In the genomic region with DNA sequence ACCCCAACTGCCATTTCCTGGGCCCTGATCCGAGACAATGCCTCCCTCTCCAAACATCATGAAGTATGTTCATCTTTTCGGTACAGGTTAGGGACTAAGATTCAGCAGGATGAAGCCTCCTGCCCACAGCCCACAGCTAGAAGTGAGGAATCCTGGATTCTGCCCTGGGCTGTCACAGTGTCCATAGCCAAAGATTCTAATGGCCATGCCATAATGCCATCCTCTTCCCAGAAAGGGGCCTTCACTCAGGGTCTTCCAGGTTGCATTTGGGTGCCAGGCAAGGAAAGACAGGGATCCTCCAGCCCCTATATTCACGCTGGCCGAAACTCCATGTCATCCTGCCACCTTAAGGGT, we compare ENCODE assay signal across 16 cellular contexts. TPM values are rescaled to one million over a fixed set of nuclear protein-coding genes. Genes with fewer than 3 reads are reported as not detected.
DNase-seq lines count a peak whose midpoint lies in the region; ATAC-seq and TF ChIP-seq lines count a peak whose summit lies in the region.
"Had no signal": no experiment of that assay in that cellular context is flagged by ENCODE, and none has a peak within 500 bp of the region (broad histone marks: within the 10 kb centered on the region; RNA-seq: fewer than 3 reads in every experiment).

No MANE protein-coding gene starts in this region.

- H3K4me3 Mint-ChIP-seq in activated naive CD8-positive, alpha-beta T cell treated with anti-CD3 and anti-CD28 coated beads, Interleukin-2, amount 10 ng/mL, durations not matched to agents 7 days and 5 days, result no peak overlapping the region
- no peak overlapping the region for H3K4me3 Mint-ChIP-seq in activated naive CD8-positive, alpha-beta T cell treated with anti-CD3 and anti-CD28 coated beads, Interleukin-2, amount 50 U/mL, for 24 hours
- no peak overlapping the region for H3K4me3 Mint-ChIP-seq in chondrocyte (ENCODE audit: unreplicated experiment)
- H3K4me3 Mint-ChIP-seq: CD4-positive, alpha-beta memory T cell had no signal

- no peaks in the 10 kb centered on the region for H3K9me3 ChIP-seq in mucosa of descending colon
- H3K9me3 ChIP-seq: A549, BLaER1 had no signal

- intact Hi-C loops in mucosa of descending colon (cut with DNase I, micrococcal nuclease), result no loop called here

- H3K9me3 Mint-ChIP-seq in activated naive CD8-positive, alpha-beta T cell treated with anti-CD3 and anti-CD28 coated beads, Interleukin-2, amount 10 ng/mL, durations not matched to agents 7 days and 5 days, result no peaks in the 10 kb centered on the region
- H3K9me3 Mint-ChIP-seq in activated naive CD8-positive, alpha-beta T cell treated with anti-CD3 and anti-CD28 coated beads, Interleukin-2, amount 50 U/mL, for 24 hours, result no peaks in the 10 kb centered on the region
- no peaks in the 10 kb centered on the region for H3K9me3 Mint-ChIP-seq in chondrocyte (ENCODE audit: low read depth)
- H3K9me3 Mint-ChIP-seq: CD4-positive, alpha-beta memory T cell had no signal

- H3K36me3 ChIP-seq in mucosa of descending colon (ENCODE audit: low read depth), result no peaks in the 10 kb centered on the region
- H3K36me3 ChIP-seq: BLaER1 had no signal

- no peak overlapping the region for H3K4me3 ChIP-seq in mucosa of descending colon
- H3K4me3 ChIP-seq: A549, BLaER1, K562 had no signal

- no peak for ATAC-seq in activated naive CD8-positive, alpha-beta T cell treated with anti-CD3 and anti-CD28 coated beads, Interleukin-2, amount 10 ng/mL, durations not matched to agents 7 days and 5 days (ENCODE audit: low read depth)
- no peak for ATAC-seq in activated naive CD8-positive, alpha-beta T cell treated with anti-CD3 and anti-CD28 coated beads, Interleukin-2, amount 50 U/mL, for 24 hours
- ATAC-seq in mucosa of descending colon (no peak), GM18517 (IDR thresholded peaks at IDR 0.05; ENCODE audit: unreplicated experiment) (no peak)

- no peaks in the 10 kb centered on the region for H3K27me3 Mint-ChIP-seq in activated naive CD8-positive, alpha-beta T cell treated with anti-CD3 and anti-CD28 coated beads, Interleukin-2, amount 10 ng/mL, durations not matched to agents 7 days and 5 days
- H3K27me3 Mint-ChIP-seq in activated naive CD8-positive, alpha-beta T cell treated with anti-CD3 and anti-CD28 coated beads, Interleukin-2, amount 50 U/mL, for 24 hours, result no peaks in the 10 kb centered on the region
- H3K27me3 Mint-ChIP-seq in chondrocyte (ENCODE audit: low read depth), result no peaks in the 10 kb centered on the region
- H3K27me3 Mint-ChIP-seq: CD4-positive, alpha-beta memory T cell had no signal

- H3K4me1 Mint-ChIP-seq in activated naive CD8-positive, alpha-beta T cell treated with anti-CD3 and anti-CD28 coated beads, Interleukin-2, amount 10 ng/mL, durations not matched to agents 7 days and 5 days, result peaks cover 13% of the 10 kb centered on the region
- H3K4me1 Mint-ChIP-seq in activated naive CD8-positive, alpha-beta T cell treated with anti-CD3 and anti-CD28 coated beads, Interleukin-2, amount 50 U/mL, for 24 hours, result peaks cover 31% of the 10 kb centered on the region
- H3K4me1 Mint-ChIP-seq in chondrocyte (ENCODE audit: low read depth), result peaks cover 20% of the 10 kb centered on the region

- H3K36me3 Mint-ChIP-seq in activated naive CD8-positive, alpha-beta T cell treated with anti-CD3 and anti-CD28 coated beads, Interleukin-2, amount 10 ng/mL, durations not matched to agents 7 days and 5 days, result peaks cover 2% of the 10 kb centered on the region
- H3K36me3 Mint-ChIP-seq in activated naive CD8-positive, alpha-beta T cell treated with anti-CD3 and anti-CD28 coated beads, Interleukin-2, amount 50 U/mL, for 24 hours (ENCODE audit: low read depth), result no peaks in the 10 kb centered on the region
- no peaks in the 10 kb centered on the region for H3K36me3 Mint-ChIP-seq in chondrocyte (ENCODE audit: low read depth)
- H3K36me3 Mint-ChIP-seq: CD4-positive, alpha-beta memory T cell had no signal

- DNase-seq in activated naive CD8-positive, alpha-beta T cell treated with anti-CD3 and anti-CD28 coated beads, Interleukin-2, amount 10 ng/mL, durations not matched to agents 7 days and 5 days, result peak; percentile 17
- no peak for DNase-seq in activated naive CD8-positive, alpha-beta T cell treated with anti-CD3 and anti-CD28 coated beads, Interleukin-2, amount 50 U/mL, for 24 hours
- DNase-seq in chondrocyte (ENCODE audit: low spot score) (peak; percentile 12), mucosa of descending colon (peak in 2 of 3 donors; percentile 5 to 20), DMS53 treated with DMSO at 0.1 percent for 48 hours (lab: John Stamatoyannopoulos, UW; ENCODE audit: unreplicated experiment) (no peak), hippocampal formation (lab: John Stamatoyannopoulos, UW) (no peak)
- DNase-seq: CD4-positive, alpha-beta memory T cell; DMS153; EL; NCI-H187 treated with DMSO at 0.1 percent for 48 hours; NCI-H774; SIG-M5 had no signal

- no peak overlapping the region for H3K27ac Mint-ChIP-seq in activated naive CD8-positive, alpha-beta T cell treated with anti-CD3 and anti-CD28 coated beads, Interleukin-2, amount 10 ng/mL, durations not matched to agents 7 days and 5 days
- H3K27ac Mint-ChIP-seq in activated naive CD8-positive, alpha-beta T cell treated with anti-CD3 and anti-CD28 coated beads, Interleukin-2, amount 50 U/mL, for 24 hours, result no peak overlapping the region
- H3K27ac Mint-ChIP-seq in chondrocyte (ENCODE audit: unreplicated experiment), result no peak overlapping the region

- POLR2A ChIA-PET in activated naive CD8-positive, alpha-beta T cell treated with anti-CD3 and anti-CD28 coated beads, Interleukin-2, amount 10 ng/mL, durations not matched to agents 7 days and 5 days (lab: Charles Lee), result no interaction called here

- H3K4me1 ChIP-seq in mucosa of descending colon (ENCODE audit: low read depth), result peaks cover 58% of the 10 kb centered on the region

- TF ChIP-seq CTCF in chondrocyte (IDR thresholded peaks at IDR 0.05), result no peak
- no peak for TF ChIP-seq CTCF in mucosa of descending colon (IDR thresholded peaks at IDR 0.05)

RNA-seq across cellular contexts. Expression of gene ZMIZ1, which starts 15.7 kb away (rescaled TPM):
- 10 to 100 TPM; 28.8 to 29.3 TPM for total RNA-seq in activated naive CD8-positive, alpha-beta T cell treated with anti-CD3 and anti-CD28 coated beads, Interleukin-2, amount 10 ng/mL, durations not matched to agents 7 days and 5 days
- total RNA-seq in chondrocyte (46.2 to 74.6 TPM (median 48.7 TPM) in 3 replicates), mucosa of descending colon (100 to 1,000 TPM in 1 of 3 donors, 10 to 100 TPM in 2; 61.4 to 103 (median 89.1) TPM)

Comparison
In these comparisons a context has a peak if more than half of its experiments do, and no peak if none do; other contexts are left out.
1. DNase-seq: peak in activated naive CD8-positive, alpha-beta T cell treated with anti-CD3 and anti-CD28 coated beads, Interleukin-2, amount 10 ng/mL, durations not matched to agents 7 days and 5 days (single experiment), chondrocyte (single experiment) and mucosa of descending colon (2 of 3); none in activated naive CD8-positive, alpha-beta T cell treated with anti-CD3 and anti-CD28 coated beads, Interleukin-2, amount 50 U/mL, for 24 hours (single experiment), DMS53 treated with DMSO at 0.1 percent for 48 hours (single experiment) and hippocampal formation (0 of 2).